In the genomic region with DNA sequence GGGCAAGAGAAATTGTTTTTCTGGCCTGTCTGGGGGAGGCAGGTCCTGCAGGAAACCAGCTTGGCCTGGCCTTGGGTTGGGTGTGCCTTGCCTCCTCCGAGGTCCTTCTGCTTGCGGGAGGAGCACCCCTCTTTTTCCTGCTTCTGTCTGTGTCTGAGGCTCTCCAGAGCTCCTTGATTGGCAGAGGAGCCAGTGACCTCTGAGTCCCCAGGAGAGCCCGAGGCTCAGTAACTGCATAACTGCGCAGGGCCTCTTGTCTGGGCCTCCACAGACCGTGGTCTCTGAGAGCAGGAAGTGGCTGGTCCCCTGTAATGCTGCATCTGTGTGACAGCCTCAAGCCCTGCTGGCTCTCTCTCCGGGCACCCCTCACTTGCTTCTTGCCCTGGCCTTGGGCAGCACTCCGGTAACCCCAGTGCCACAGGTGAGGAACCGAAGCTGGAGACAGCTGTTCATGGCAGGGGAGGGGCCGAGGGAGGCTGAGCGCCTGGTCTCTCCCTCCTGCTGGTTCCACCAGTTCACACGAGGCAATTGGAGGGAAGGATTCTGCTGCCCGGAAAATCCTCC, we compare ENCODE assay signal across 1 cellular context.
TF ChIP-seq lines count a peak whose summit lies in the region.

No MANE protein-coding gene starts in this region.

TF ChIP-seq in IMR-90, 13 proteins besides CTCF, POLR2A, EP300 and RAD21:
- TF ChIP-seq CHD1 (IDR thresholded peaks at IDR 0.05; ENCODE audit: low read depth, low read length) (no peak), FOS (IDR thresholded peaks at IDR 0.05; ENCODE audit: low read depth, low read length) (no peak), RFX5 (IDR thresholded peaks at IDR 0.05; ENCODE audit: low read depth, low read length) (no peak), SMC3 (IDR thresholded peaks at IDR 0.05; ENCODE audit: low read depth, low read length) (no peak), MXI1 (IDR thresholded peaks at IDR 0.05; ENCODE audit: borderline replicate concordance, low read depth, low read length) (no peak), CEBPB (IDR thresholded peaks at IDR 0.05; ENCODE audit: low read depth, low read length) (no peak), MAZ (IDR thresholded peaks at IDR 0.05; ENCODE audit: borderline replicate concordance, low read depth, low read length) (no peak), MAFK (IDR thresholded peaks at IDR 0.05; ENCODE audit: low read depth, low read length) (no peak), RCOR1 (IDR thresholded peaks at IDR 0.05; ENCODE audit: insufficient replicate concordance, low read length) (no peak)
- TF ChIP-seq, protein P1, sequence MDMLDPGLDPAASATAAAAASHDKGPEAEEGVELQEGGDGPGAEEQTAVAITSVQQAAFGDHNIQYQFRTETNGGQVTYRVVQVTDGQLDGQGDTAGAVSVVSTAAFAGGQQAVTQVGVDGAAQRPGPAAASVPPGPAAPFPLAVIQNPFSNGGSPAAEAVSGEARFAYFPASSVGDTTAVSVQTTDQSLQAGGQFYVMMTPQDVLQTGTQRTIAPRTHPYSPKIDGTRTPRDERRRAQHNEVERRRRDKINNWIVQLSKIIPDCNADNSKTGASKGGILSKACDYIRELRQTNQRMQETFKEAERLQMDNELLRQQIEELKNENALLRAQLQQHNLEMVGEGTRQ (IDR thresholded peaks at IDR 0.05; ENCODE audit: low read depth, low read length), result no peak
- TF ChIP-seq, protein P2, sequence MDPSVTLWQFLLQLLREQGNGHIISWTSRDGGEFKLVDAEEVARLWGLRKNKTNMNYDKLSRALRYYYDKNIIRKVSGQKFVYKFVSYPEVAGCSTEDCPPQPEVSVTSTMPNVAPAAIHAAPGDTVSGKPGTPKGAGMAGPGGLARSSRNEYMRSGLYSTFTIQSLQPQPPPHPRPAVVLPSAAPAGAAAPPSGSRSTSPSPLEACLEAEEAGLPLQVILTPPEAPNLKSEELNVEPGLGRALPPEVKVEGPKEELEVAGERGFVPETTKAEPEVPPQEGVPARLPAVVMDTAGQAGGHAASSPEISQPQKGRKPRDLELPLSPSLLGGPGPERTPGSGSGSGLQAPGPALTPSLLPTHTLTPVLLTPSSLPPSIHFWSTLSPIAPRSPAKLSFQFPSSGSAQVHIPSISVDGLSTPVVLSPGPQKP (IDR thresholded peaks at IDR 0.05; ENCODE audit: borderline replicate concordance, low read depth, low read length), result no peak
